8 cellular contexts compared by ENCODE assay signal in genomic region chr2:46700435-46700834, GRCh38. TPM values are rescaled to one million over a fixed set of nuclear protein-coding genes. Genes with fewer than 3 reads are reported as not detected.
DNase-seq lines count a peak whose midpoint lies in the region; ATAC-seq and TF ChIP-seq lines count a peak whose summit lies in the region.

No MANE protein-coding gene starts in this region.

- ATAC-seq in GM23338: no peak
- ATAC-seq in gastrocnemius medialis: no peak
- no peak for ATAC-seq in HG03457 (IDR thresholded peaks at IDR 0.05; ENCODE audit: unreplicated experiment)
- no peak for ATAC-seq in HG03378 (IDR thresholded peaks at IDR 0.05; ENCODE audit: unreplicated experiment)

- no peak for DNase-seq in GM23338 (ENCODE audit: low spot score)
- no peak for DNase-seq in fibroblast of lung (ENCODE audit: low read depth in 2 of 2)
- DNase-seq in gastrocnemius medialis: no peak
- no peak for DNase-seq in stimulated activated naive CD4-positive, alpha-beta T cell treated with Interleukin-2 at 50 U/mL for 16 hours (lab: John Stamatoyannopoulos, UW)
- no peak for DNase-seq in H4 (ENCODE audit: low spot score)

- H3K9me3 Mint-ChIP-seq in GM23338: no peaks in the 10 kb centered on the region

- no peak for TF ChIP-seq POLR2A in gastrocnemius medialis (IDR thresholded peaks at IDR 0.05)

- peaks cover 12% of the 10 kb centered on the region for H3K27me3 Mint-ChIP-seq in GM23338 (ENCODE audit: insufficient read depth, low read depth, poor library complexity)

- peaks cover 46% of the 10 kb centered on the region for H3K4me1 Mint-ChIP-seq in GM23338

- H3K27ac ChIP-seq in GM23338 (ENCODE audit: low read depth): no peak overlapping the region
- H3K27ac ChIP-seq in SU-DHL-6 (ENCODE audit: low read depth, low read length): no peak overlapping the region
- peak overlapping the region; percentile 78 for H3K27ac ChIP-seq in fibroblast of lung (ENCODE audit: insufficient read depth, low read length)
- peak overlapping the region in 3 of 4 donors; percentile 90 to 95 (median 94) for H3K27ac ChIP-seq in gastrocnemius medialis

- no peak overlapping the region for H3K27ac Mint-ChIP-seq in GM23338

- in situ Hi-C loops in gastrocnemius medialis (cut with MboI; ENCODE audit: low sequenced_read_pairs in 4 of 4): no loop called here

- H3K4me3 Mint-ChIP-seq in GM23338: peak overlapping the region; percentile 87

- H3F3A ChIP-seq in GM23338 (replicated peaks; ENCODE audit: low read depth): no peaks in the 10 kb centered on the region
- peaks cover 11% of the 10 kb centered on the region; the same call in 1 of the 2 replicates for H3F3A ChIP-seq in SU-DHL-6 (ENCODE audit: insufficient read depth)

- H3K36me3 ChIP-seq in GM23338 (ENCODE audit: insufficient read depth): no peaks in the 10 kb centered on the region
- no peaks in the 10 kb centered on the region for H3K36me3 ChIP-seq in SU-DHL-6 (ENCODE audit: low read length)
- H3K36me3 ChIP-seq in fibroblast of lung (ENCODE audit: control insufficient read depth, insufficient read depth, low read length): no peaks in the 10 kb centered on the region
- no peaks in the 10 kb centered on the region for H3K36me3 ChIP-seq in gastrocnemius medialis

- TF ChIP-seq CTCF in GM23338 (conservative IDR thresholded peaks at IDR 0.05; ENCODE audit: low read depth in 2 of 2): no peak
- no peak for TF ChIP-seq CTCF in SU-DHL-6 (IDR thresholded peaks at IDR 0.05; ENCODE audit: insufficient read depth, low read length, poor library complexity, severe bottlenecking)
- no peak for TF ChIP-seq CTCF in fibroblast of lung (conservative IDR thresholded peaks at IDR 0.05 in 1 of 2, IDR thresholded peaks at IDR 0.05 in 1 of 2; ENCODE audit: low read depth in 1 of 2, low read length in 2 of 2)
- no peak for TF ChIP-seq CTCF in gastrocnemius medialis (IDR thresholded peaks at IDR 0.05 in 4 of 5, conservative IDR thresholded peaks at IDR 0.05 in 1 of 5)

- H3K27me3 ChIP-seq in GM23338 (ENCODE audit: insufficient read depth) (peaks cover 10% of the 10 kb centered on the region; the same call in 1 of the 2 replicates), SU-DHL-6 (ENCODE audit: low read length) (no peaks in the 10 kb centered on the region), fibroblast of lung (ENCODE audit: control insufficient read depth, insufficient read depth, low read length) (no peaks in the 10 kb centered on the region), gastrocnemius medialis (no peaks in the 10 kb centered on the region)

- H3K9me3 ChIP-seq in SU-DHL-6 (ENCODE audit: insufficient read depth, low read length) (no peaks in the 10 kb centered on the region), fibroblast of lung (ENCODE audit: control insufficient read depth, insufficient read depth, low read depth, low read length) (no peaks in the 10 kb centered on the region), gastrocnemius medialis (no peaks in the 10 kb centered on the region)

- H2AFZ ChIP-seq in GM23338: no peak overlapping the region
- no peak overlapping the region for H2AFZ ChIP-seq in SU-DHL-6 (ENCODE audit: low read depth, low read length, severe bottlenecking)
- no peak overlapping the region for H2AFZ ChIP-seq in fibroblast of lung (ENCODE audit: low read length)

- H3K79me2 ChIP-seq in GM23338 (replicated peaks; ENCODE audit: insufficient read depth) (peaks cover 51% of the 10 kb centered on the region), SU-DHL-6 (ENCODE audit: insufficient read depth, low read length) (peaks cover 23% of the 10 kb centered on the region; the same call in 1 of the 2 replicates), fibroblast of lung (ENCODE audit: control insufficient read depth, insufficient read depth, low read length) (peaks cover 64% of the 10 kb centered on the region)

- H3K4me2 ChIP-seq in GM23338: peak overlapping the region; percentile 70
- peak overlapping the region; percentile 72 for H3K4me2 ChIP-seq in SU-DHL-6 (ENCODE audit: low read depth, low read length, poor library complexity, severe bottlenecking)
- H3K4me2 ChIP-seq in fibroblast of lung (ENCODE audit: extremely low read depth, insufficient read depth, low read length): peak overlapping the region; percentile 54

- H3K4me1 ChIP-seq in GM23338 (ENCODE audit: insufficient read depth) (peaks cover 39% of the 10 kb centered on the region), fibroblast of lung (ENCODE audit: control insufficient read depth, extremely low read depth, insufficient read depth, low read length) (peaks cover 10% of the 10 kb centered on the region), gastrocnemius medialis (peaks cover 44 to 48% of the 10 kb centered on the region in 2 donors)

- intact Hi-C loops in gastrocnemius medialis (cut with DNase I; ENCODE audit: low total_unique reads): no loop called here

- H3K36me3 Mint-ChIP-seq in GM23338 (ENCODE audit: low read depth): no peaks in the 10 kb centered on the region

- H3K9ac ChIP-seq in SU-DHL-6 (ENCODE audit: low read length): peak overlapping the region; percentile 82; the same call in 1 of the 2 replicates
- peak overlapping the region; percentile 29 for H3K9ac ChIP-seq in fibroblast of lung (ENCODE audit: insufficient read depth, low read length)

- H3K9me2 ChIP-seq in GM23338 (ENCODE audit: insufficient read depth) (no peaks in the 10 kb centered on the region), SU-DHL-6 (replicated peaks; ENCODE audit: insufficient read depth, low read length) (no peaks in the 10 kb centered on the region)

- H3K4me3 ChIP-seq in GM23338 (peak overlapping the region; percentile 79), SU-DHL-6 (ENCODE audit: insufficient read depth, low read length, poor library complexity, severe bottlenecking) (peak overlapping the region; percentile 88), fibroblast of lung (replicated peaks in 1 of 4; ENCODE audit: control extremely low read depth in 1 of 4, insufficient read depth in 1 of 4, low read depth in 3 of 4, low read length in 4 of 4) (peak overlapping the region; percentile 61 to 98 (median 78)), gastrocnemius medialis (peak overlapping the region; percentile 62 to 86 (median 80))

- H4K20me1 ChIP-seq in GM23338 (replicated peaks; ENCODE audit: insufficient read depth) (peaks cover 30% of the 10 kb centered on the region), SU-DHL-6 (ENCODE audit: low read depth, low read length) (peaks cover 37% of the 10 kb centered on the region), fibroblast of lung (ENCODE audit: control insufficient read depth, extremely low read depth, insufficient read depth, low read length) (peaks cover 4% of the 10 kb centered on the region)

TF ChIP-seq in GM23338, 12 proteins besides CTCF, POLR2A, EP300 and RAD21 (continues in another document):
- TF ChIP-seq REST (IDR thresholded peaks at IDR 0.05; ENCODE audit: unreplicated experiment) (no peak), JUNB (IDR thresholded peaks at IDR 0.05; ENCODE audit: unreplicated experiment) (no peak)

RNA-seq across cellular contexts. Expression of gene SOCS5, which starts 1.3 kb away (rescaled TPM):
- 23.9 and 24.1 TPM in 2 replicates for total RNA-seq in GM23338 (2014; rRNA removed; shearing (Covaris generic))
- polyA plus RNA-seq in GM23338 (2016; fragmentation: Nextera tagmentation; extraction: Ambion mirVana) (5.5 and 5.8 TPM in 2 replicates), fibroblast of lung (55.0 and 95.2 TPM in 2 replicates)
- total RNA-seq in fibroblast of lung (105 and 111 TPM in 2 replicates), gastrocnemius medialis (10 to 100 TPM; 10.9 to 27.6 (median 14.5) TPM)
- polyA plus RNA-seq in fibroblast of lung (2012): 37.7 and 63.9 TPM in 2 replicates
- polyA minus RNA-seq in fibroblast of lung (ENCODE audit: low replicate concordance): 37.6 and 65.7 TPM in 2 replicates
- 19.3 and 23.0 TPM in 2 replicates for total RNA-seq in H4 (2014; rRNA removed; shearing (Covaris generic))

Comparison
In these comparisons a context has a peak if more than half of its experiments do, and no peak if none do; other contexts are left out.
1. H3K27ac ChIP-seq: peak in fibroblast of lung (single experiment) and gastrocnemius medialis (3 of 4); none in GM23338 (single experiment) and SU-DHL-6 (single experiment).
2. Peak in every context shown above with its lines, with median percentiles within 50 percentile points of each other: H3K4me2 ChIP-seq and H3K4me3 ChIP-seq.